ENCODE assay signal across 24 cellular contexts in genomic region chr5:170413897-170414296, GRCh38. TPM values are rescaled to one million over a fixed set of nuclear protein-coding genes. Genes with fewer than 3 reads are reported as not detected.
DNase-seq lines count a peak whose midpoint lies in the region; ATAC-seq, FAIRE-seq and TF ChIP-seq lines count a peak whose summit lies in the region.
"Had no signal": no experiment of that assay in that cellular context is flagged by ENCODE, and none has a peak within 500 bp of the region (broad histone marks: within the 10 kb centered on the region; RNA-seq: fewer than 3 reads in every experiment).

No MANE protein-coding gene starts in this region.

- H3K27ac ChIP-seq in HepG2 (ENCODE audit: extremely low read length, insufficient read depth, low read length) = no peak overlapping the region
- H3K27ac ChIP-seq in right lobe of liver = no peak overlapping the region
- no peak overlapping the region for H3K27ac ChIP-seq in naive thymus-derived CD4-positive, alpha-beta T cell (ENCODE audit: low read depth, low read length)
- H3K27ac ChIP-seq: 22Rv1, BLaER1, C4-2B had no signal

- ATAC-seq in HepG2 (no peak), right lobe of liver (no peak)
- no peak for ATAC-seq in naive thymus-derived CD4-positive, alpha-beta T cell
- no peak for ATAC-seq in stimulated activated memory B cell treated with anti-CD40 and anti-IgM and Interleukin-4, amounts not matched to agents 10 μg/mL and 1 μg/mL and 100 μg/mL, for 72 hours
- ATAC-seq: GM12878, GM23338, HCT116 had no signal

- BruUV-seq in HepG2 (replicated peaks; lab: Mats Ljungman, UMichigan) = no TSS peak

- H3K9ac ChIP-seq in HepG2 (ENCODE audit: insufficient read depth, low read depth, low read length) = no peak overlapping the region
- H3K9ac ChIP-seq: BLaER1 had no signal

- peaks cover 0 to 1% (median 0%) of the 10 kb centered on the region in 11 donors for H3K9me3 Mint-ChIP-seq in naive thymus-derived CD4-positive, alpha-beta T cell
- no peaks in the 10 kb centered on the region for H3K9me3 Mint-ChIP-seq in stimulated activated memory B cell treated with anti-CD40 and anti-IgM and Interleukin-4, amounts not matched to agents 10 μg/mL and 1 μg/mL and 100 μg/mL, for 72 hours
- H3K9me3 Mint-ChIP-seq: CD4-positive, alpha-beta memory T cell; GM23338; H9 had no signal

- no peaks in the 10 kb centered on the region; a peak in 1 of 5 replicates for H3K27me3 ChIP-seq in HepG2 (ENCODE audit: control insufficient read depth in 1 of 2, insufficient read depth in 2 of 2, low read length in 2 of 2)
- no peaks in the 10 kb centered on the region for H3K27me3 ChIP-seq in right lobe of liver
- no peaks in the 10 kb centered on the region for H3K27me3 ChIP-seq in naive thymus-derived CD4-positive, alpha-beta T cell (ENCODE audit: control insufficient read depth in 2 of 2, insufficient read depth in 2 of 2, low read length in 2 of 2)
- H3K27me3 ChIP-seq: BLaER1 had no signal

- H3K36me3 ChIP-seq in HepG2 (replicated peaks in 1 of 2; ENCODE audit: control insufficient read depth in 1 of 2, insufficient read depth in 2 of 2, low read length in 2 of 2) (no peaks in the 10 kb centered on the region), right lobe of liver (no peaks in the 10 kb centered on the region)
- H3K36me3 ChIP-seq in naive thymus-derived CD4-positive, alpha-beta T cell (ENCODE audit: control insufficient read depth in 2 of 3, insufficient read depth in 3 of 3, low read length in 3 of 3) = no peaks in the 10 kb centered on the region
- H3K36me3 ChIP-seq: BLaER1 had no signal

- TF ChIP-seq EP300 in HepG2 (IDR thresholded peaks at IDR 0.05; ENCODE audit: low read depth in 2 of 2, low read length in 2 of 2) (no peak), HepG2 (CRISPR knock-in tag; IDR thresholded peaks at IDR 0.05; ENCODE audit: borderline replicate concordance) (no peak)

- no peak for TF ChIP-seq RAD21 in HepG2 (CRISPR knock-in tag; IDR thresholded peaks at IDR 0.05)

- no peak for TF ChIP-seq POLR2A in HepG2 (IDR thresholded peaks at IDR 0.05; ENCODE audit: insufficient read depth in 1 of 2, low read depth in 2 of 2, low read length in 2 of 2)
- no peak for TF ChIP-seq POLR2A in right lobe of liver (IDR thresholded peaks at IDR 0.05)
- no peak for TF ChIP-seq POLR2A in GM12892 (IDR thresholded peaks at IDR 0.05; ENCODE audit: low read depth, low read length)

- POLR2A ChIA-PET in HepG2 (lab: Yijun Ruan, JAX) = no interaction called here
- POLR2A ChIA-PET in HEK293T (lab: Yijun Ruan, JAX) = no interaction called here
- POLR2A ChIA-PET in naive thymus-derived CD4-positive, alpha-beta T cell (lab: Charles Lee) = no interaction called here

- H2AFZ ChIP-seq in HepG2 (ENCODE audit: low read length) = no peak overlapping the region
- H2AFZ ChIP-seq: GM23338 had no signal

- no peaks in the 10 kb centered on the region for H3K79me2 ChIP-seq in HepG2 (ENCODE audit: insufficient read depth, low read length)

- WGBS in HepG2 (ENCODE audit: low lambda C conversion rate) = 12% methylated on average over 3 of the region's 3 CpGs
- 69% methylated on average over 2 of the region's 3 CpGs for WGBS in right lobe of liver (ENCODE audit: insufficient coverage, low coverage, low lambda C conversion rate, missing lambda C conversion rate)

- no peak overlapping the region for H3K4me2 ChIP-seq in HepG2 (ENCODE audit: low read depth, low read length)
- H3K4me2 ChIP-seq: BLaER1, GM23338 had no signal

- H3K4me1 ChIP-seq in HepG2 (ENCODE audit: insufficient read depth, low read length) (no peaks in the 10 kb centered on the region), right lobe of liver (no peaks in the 10 kb centered on the region)
- peaks cover 12 to 21% of the 10 kb centered on the region in 2 donors for H3K4me1 ChIP-seq in naive thymus-derived CD4-positive, alpha-beta T cell (ENCODE audit: control insufficient read depth in 2 of 2, insufficient read depth in 2 of 2, low read length in 2 of 2)
- H3K4me1 ChIP-seq: Caco-2 had no signal

- no peak for FAIRE-seq in HepG2 (lab: Jason Lieb, UNC)
- FAIRE-seq in GM12892 (lab: Jason Lieb, UNC) = no peak
- FAIRE-seq: A204.1, G401.6, GM12878, GM18507 had no signal

- H3K27me3 Mint-ChIP-seq in naive thymus-derived CD4-positive, alpha-beta T cell = peaks cover 0 to 12% (median 0%) of the 10 kb centered on the region in 5 donors
- peaks cover 25% of the 10 kb centered on the region for H3K27me3 Mint-ChIP-seq in stimulated activated memory B cell treated with anti-CD40 and anti-IgM and Interleukin-4, amounts not matched to agents 10 μg/mL and 1 μg/mL and 100 μg/mL, for 72 hours

- H4K20me1 ChIP-seq in HepG2 (ENCODE audit: insufficient read depth, low read length) = no peaks in the 10 kb centered on the region
- H4K20me1 ChIP-seq: BLaER1 had no signal

- no peak overlapping the region for H3K4me3 ChIP-seq in HepG2 (replicated peaks in 1 of 3; ENCODE audit: insufficient read depth in 1 of 3, low read depth in 2 of 3, low read length in 3 of 3)
- no peak overlapping the region for H3K4me3 ChIP-seq in right lobe of liver
- no peak overlapping the region for H3K4me3 ChIP-seq in naive thymus-derived CD4-positive, alpha-beta T cell (ENCODE audit: low read length)
- H3K4me3 ChIP-seq: BLaER1, GM12878, GM23338 had no signal

- peaks cover 0 to 4% (median 0%) of the 10 kb centered on the region in 5 donors for H3K36me3 Mint-ChIP-seq in naive thymus-derived CD4-positive, alpha-beta T cell
- H3K36me3 Mint-ChIP-seq in stimulated activated memory B cell treated with anti-CD40 and anti-IgM and Interleukin-4, amounts not matched to agents 10 μg/mL and 1 μg/mL and 100 μg/mL, for 72 hours = no peaks in the 10 kb centered on the region
- H3K36me3 Mint-ChIP-seq: CD4-positive, alpha-beta memory T cell had no signal

- TF ChIP-seq CTCF in HepG2 (CRISPR knock-in tag; IDR thresholded peaks at IDR 0.05) (no peak), right lobe of liver (IDR thresholded peaks at IDR 0.05) (no peak)

- peaks cover 3 to 37% (median 30%) of the 10 kb centered on the region in 7 donors for H3K4me1 Mint-ChIP-seq in naive thymus-derived CD4-positive, alpha-beta T cell
- H3K4me1 Mint-ChIP-seq in stimulated activated memory B cell treated with anti-CD40 and anti-IgM and Interleukin-4, amounts not matched to agents 10 μg/mL and 1 μg/mL and 100 μg/mL, for 72 hours = no peaks in the 10 kb centered on the region
- H3K4me1 Mint-ChIP-seq: B cell had no signal

- H3K4me3 Mint-ChIP-seq in naive thymus-derived CD4-positive, alpha-beta T cell = no peak overlapping the region
- H3K4me3 Mint-ChIP-seq in stimulated activated memory B cell treated with anti-CD40 and anti-IgM and Interleukin-4, amounts not matched to agents 10 μg/mL and 1 μg/mL and 100 μg/mL, for 72 hours = no peak overlapping the region
- H3K4me3 Mint-ChIP-seq: B cell; CD4-positive, alpha-beta memory T cell; GM23338; H9 had no signal

- CTCF ChIA-PET in HepG2 (lab: Yijun Ruan, JAX; ENCODE audit: low intra/inter-chr PET ratio, low total read pairs) (no interaction called here), HEK293T (lab: Yijun Ruan, JAX) (interaction anchor here (1.4 kb wide), 1 partner anchor 188 kb away, joined by 3 read pairs; no protein-coding TSS in a partner anchor)
- CTCF ChIA-PET in naive thymus-derived CD4-positive, alpha-beta T cell (lab: Charles Lee) = interaction anchor here (1.4 kb wide), 1 partner anchor 153 kb away, joined by 3 read pairs; no protein-coding TSS in a partner anchor

- no peaks in the 10 kb centered on the region for H3K9me3 ChIP-seq in HepG2 (ENCODE audit: low read length)
- H3K9me3 ChIP-seq in right lobe of liver = no peaks in the 10 kb centered on the region
- H3K9me3 ChIP-seq in naive thymus-derived CD4-positive, alpha-beta T cell (ENCODE audit: control insufficient read depth in 2 of 3, low read length in 3 of 3) = no peaks in the 10 kb centered on the region
- H3K9me3 ChIP-seq: BLaER1 had no signal

- H3K27ac Mint-ChIP-seq in naive thymus-derived CD4-positive, alpha-beta T cell = peak overlapping the region in 6 of 9 donors; percentile 41 to 80 (median 72)
- no peak overlapping the region for H3K27ac Mint-ChIP-seq in stimulated activated memory B cell treated with anti-CD40 and anti-IgM and Interleukin-4, amounts not matched to agents 10 μg/mL and 1 μg/mL and 100 μg/mL, for 72 hours
- H3K27ac Mint-ChIP-seq: B cell, GM23338, H9 had no signal

- DNase-seq in HepG2 (ENCODE audit: low spot score) = no peak
- no peak for DNase-seq in right lobe of liver
- no peak for DNase-seq in HEK293T (ENCODE audit: extremely low spot score)
- no peak for DNase-seq in naive thymus-derived CD4-positive, alpha-beta T cell
- no peak for DNase-seq in GM03348 (ENCODE audit: low spot score)
- DNase-seq in GM12892 (ENCODE audit: insufficient read length) = no peak
- DNase-seq: Caco-2; CD4-positive, alpha-beta memory T cell; DMS153; DND-41; H9 had no signal

- in situ Hi-C loops in HepG2 (cut with HindIII; ENCODE audit: extremely low pct_ligation_motif_present, low pct_unique_long_range_greater_than_20kb) = no loop called here

- intact Hi-C loops in HepG2 (cut with micrococcal nuclease; ENCODE audit: unreplicated experiment) (no loop called here), right lobe of liver (cut with DNase I) (loop anchor here in 1 of 2 donors (10.0 kb wide), 1 partner anchor 189 kb away; no protein-coding TSS in a partner anchor)
- intact Hi-C loops in naive thymus-derived CD4-positive, alpha-beta T cell (cut with micrococcal nuclease) = no loop called here

RNA-seq across cellular contexts. Expression of gene KCNMB1, which starts 24.7 kb away (rescaled TPM):
- total RNA-seq in HepG2 (2016; rRNA removed; fragmentation: Illumina TruSeq; extraction: Trizol) (not detected in 2 replicates), right lobe of liver (under 1 TPM in 5 of 6 experiments, not detected in 1; 0.10 to 0.27 (median 0.25) TPM)
- total RNA-seq in HepG2 (2016; cell fraction: cytosol; rRNA removed; fragmentation: Illumina TruSeq; extraction: Trizol; ENCODE audit: low read depth) = not detected in 2 replicates
- not detected in 2 replicates for total RNA-seq in HepG2 (2016; cell fraction: insoluble cytoplasmic fraction; rRNA removed; fragmentation: Illumina TruSeq; extraction: Trizol)
- total RNA-seq in HepG2 (2016; cell fraction: membrane; rRNA removed; fragmentation: Illumina TruSeq; extraction: Trizol) = not detected in 2 replicates
- total RNA-seq in HepG2 (2016; cell fraction: nucleus; rRNA removed; fragmentation: Illumina TruSeq; extraction: Trizol) = not detected in 2 replicates
- polyA plus RNA-seq in HepG2 (2011; rRNA removed) = not detected in 2 replicates
- polyA plus RNA-seq in HepG2 (2011; cell fraction: cytosol; rRNA removed) = not detected in 2 replicates
- polyA plus RNA-seq in HepG2 (2011; cell fraction: nucleus; rRNA removed) = not detected in 2 replicates
- not detected in 2 replicates for polyA plus RNA-seq in HepG2 (2012)
- not detected in 2 replicates for polyA plus RNA-seq in HepG2 (2016; cell fraction: cytosol; fragmentation: Illumina TruSeq; extraction: Trizol; ENCODE audit: low read depth)
- not detected in 2 replicates for polyA plus RNA-seq in HepG2 (2016; cell fraction: insoluble cytoplasmic fraction; fragmentation: Illumina TruSeq; extraction: Trizol; ENCODE audit: low read depth)
- not detected in 2 replicates for polyA plus RNA-seq in HepG2 (2016; cell fraction: membrane; fragmentation: Illumina TruSeq; extraction: Trizol; ENCODE audit: low read depth)
- not detected in 2 replicates for polyA plus RNA-seq in HepG2 (2016; cell fraction: nucleus; fragmentation: Illumina TruSeq; extraction: Trizol; ENCODE audit: insufficient read depth, low read depth)
- polyA minus RNA-seq in HepG2 (2011; rRNA and poly(A)+ RNA removed; ENCODE audit: low replicate concordance) = not detected in 2 replicates
- not detected in 2 replicates for polyA minus RNA-seq in HepG2 (2011; cell fraction: cytosol; rRNA and poly(A)+ RNA removed)
- polyA minus RNA-seq in HepG2 (2011; cell fraction: nucleus; rRNA and poly(A)+ RNA removed) = not detected in 2 replicates
- 1 to 10 TPM in 1 of 5 experiments, under 1 TPM in 1, not detected in 3; 0.48 to 5.6 TPM for total RNA-seq in naive thymus-derived CD4-positive, alpha-beta T cell
- polyA plus RNA-seq in naive thymus-derived CD4-positive, alpha-beta T cell = not detected
- polyA plus RNA-seq in GM12892 (2012; ENCODE audit: missing spikeins) = 3.9 TPM
- total RNA-seq: B cell; Caco-2; CD4-positive, alpha-beta memory T cell; H4 had no signal
- polyA plus RNA-seq: AG04450; CD4-positive, alpha-beta memory T cell had no signal
